ENCODE assay signal across 1 cellular context in genomic region chr1:78587213-78587612, GRCh38.
TF ChIP-seq lines count a peak whose summit lies in the region.

No MANE protein-coding gene starts in this region.

TF ChIP-seq in IMR-90, 13 proteins besides CTCF, POLR2A, EP300 and RAD21:
- TF ChIP-seq RCOR1 (IDR thresholded peaks at IDR 0.05; ENCODE audit: insufficient replicate concordance, low read length) (no peak), NFE2L2 (IDR thresholded peaks at IDR 0.05; ENCODE audit: low read depth, low read length) (no peak), SMC3 (IDR thresholded peaks at IDR 0.05; ENCODE audit: low read depth, low read length) (no peak), FOS (IDR thresholded peaks at IDR 0.05; ENCODE audit: low read depth, low read length) (no peak)
